Comparison of ENCODE assay signal across 15 cellular contexts in the genomic region with DNA sequence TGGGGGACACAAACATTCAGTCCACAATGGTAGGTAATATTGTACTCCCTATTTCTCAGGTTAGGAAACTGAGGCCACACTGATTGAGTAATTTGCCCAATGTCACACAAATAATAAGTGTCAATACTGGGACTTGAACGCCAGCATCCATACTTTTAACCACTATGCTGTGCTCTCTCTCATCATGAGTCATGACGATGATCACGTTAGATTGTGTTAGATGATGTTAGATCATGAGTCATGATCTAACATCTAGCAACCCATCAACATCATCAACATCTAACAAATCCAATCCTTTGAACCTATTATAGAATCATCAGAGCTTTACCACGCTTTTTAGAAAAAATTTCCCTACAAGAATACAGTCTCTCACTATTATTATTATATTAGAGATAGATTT. TPM values are rescaled to one million over a fixed set of nuclear protein-coding genes. Genes with fewer than 3 reads are reported as not detected.
DNase-seq lines count a peak whose midpoint lies in the region; ATAC-seq, FAIRE-seq and TF ChIP-seq lines count a peak whose summit lies in the region.
"Had no signal": no experiment of that assay in that cellular context is flagged by ENCODE, and none has a peak within 500 bp of the region (broad histone marks: within the 10 kb centered on the region; RNA-seq: fewer than 3 reads in every experiment).

No MANE protein-coding gene starts in this region.

- no peak for FAIRE-seq in kidney (lab: Jason Lieb, UNC)
- FAIRE-seq: astrocyte had no signal

- TF ChIP-seq CTCF in AG04450 (IDR thresholded peaks at IDR 0.05; ENCODE audit: low read depth, low read length) (0 out of 2 replicates have a peak, but pooled peaks have one; percentile 13), kidney (IDR thresholded peaks at IDR 0.05; ENCODE audit: borderline replicate concordance, extremely low read depth, insufficient read depth) (no peak)

- no peaks in the 10 kb centered on the region for H3K9me3 Mint-ChIP-seq in T-helper 1 cell treated with Interleukin-12 subunit alpha and Interleukin-12 subunit beta and Interleukin-4 antibody, amounts not matched to agents 30 μg/mL and 1 μg/mL, for 36 hours
- H3K9me3 Mint-ChIP-seq: GM23338 had no signal

- H3K27me3 Mint-ChIP-seq in T-helper 1 cell treated with Interleukin-12 subunit alpha and Interleukin-12 subunit beta and Interleukin-4 antibody, amounts not matched to agents 30 μg/mL and 1 μg/mL, for 36 hours (ENCODE audit: low read depth), result peaks cover 12% of the 10 kb centered on the region

- peaks cover 32% of the 10 kb centered on the region for H3K4me1 Mint-ChIP-seq in T-helper 1 cell treated with Interleukin-12 subunit alpha and Interleukin-12 subunit beta and Interleukin-4 antibody, amounts not matched to agents 30 μg/mL and 1 μg/mL, for 36 hours (ENCODE audit: low read depth)
- H3K4me1 Mint-ChIP-seq: GM23338 had no signal

- H3K9ac ChIP-seq in kidney (ENCODE audit: low read length in 2 of 2), result no peak overlapping the region
- H3K9ac ChIP-seq: parathyroid adenoma had no signal

- ATAC-seq in esophagus mucosa, result peak; percentile 52
- ATAC-seq in GM18520 (IDR thresholded peaks at IDR 0.05; ENCODE audit: unreplicated experiment), result no peak
- ATAC-seq: GM23338 had no signal

- DNase-seq in AG04450 (ENCODE audit: low read depth, low spot score) (no peak), Daoy (ENCODE audit: low read depth) (peak; percentile 35), kidney (no peak), dermis blood vessel endothelial cell (no peak), NCI-H1048 (lab: John Stamatoyannopoulos, UW) (no peak)
- DNase-seq: COR-L47, mesendoderm, NCI-H1694, SW 1271 had no signal

- peaks cover 0 to 2% of the 10 kb centered on the region in 2 donors for H3K4me1 ChIP-seq in kidney (ENCODE audit: control insufficient read depth in 1 of 2, insufficient read depth in 1 of 2, low read depth in 1 of 2, low read length in 2 of 2)
- H3K4me1 ChIP-seq: parathyroid adenoma had no signal

- no peak overlapping the region for H3K27ac ChIP-seq in AG04450 (ENCODE audit: low read depth, low read length)
- H3K27ac ChIP-seq in kidney (ENCODE audit: low read depth in 2 of 2, low read length in 2 of 2), result no peak overlapping the region
- H3K27ac ChIP-seq: parathyroid adenoma had no signal

- H3K36me3 ChIP-seq in kidney (ENCODE audit: control insufficient read depth in 1 of 2, insufficient read depth in 2 of 2, low read length in 2 of 2), result no peaks in the 10 kb centered on the region

- H3K27me3 ChIP-seq in AG04450 (ENCODE audit: control insufficient read depth, insufficient read depth, low read length), result peaks cover 5% of the 10 kb centered on the region

- CTCF ChIA-PET in AG04450 (lab: Charles Lee), result interaction anchor here (1.2 to 2.0 kb wide), 3 partner anchors 10 to 13 kb away, joined by 3 to 7 read pairs (median 6); no protein-coding TSS in a partner anchor

- intact Hi-C loops in kidney (cut with DNase I), result no loop called here

- H3K36me3 Mint-ChIP-seq in T-helper 1 cell treated with Interleukin-12 subunit alpha and Interleukin-12 subunit beta and Interleukin-4 antibody, amounts not matched to agents 30 μg/mL and 1 μg/mL, for 36 hours (ENCODE audit: low read depth), result peaks cover 1% of the 10 kb centered on the region

- H3K9me3 ChIP-seq in AG04450 (ENCODE audit: control insufficient read depth, insufficient read depth, low read length), result peaks cover 4% of the 10 kb centered on the region; the same call in 1 of the 2 replicates
- no peaks in the 10 kb centered on the region for H3K9me3 ChIP-seq in kidney (ENCODE audit: control insufficient read depth in 1 of 2, low read length in 2 of 2)

- peak overlapping the region; percentile 17 for H3K27ac Mint-ChIP-seq in T-helper 1 cell treated with Interleukin-12 subunit alpha and Interleukin-12 subunit beta and Interleukin-4 antibody, amounts not matched to agents 30 μg/mL and 1 μg/mL, for 36 hours
- H3K27ac Mint-ChIP-seq: GM23338 had no signal

- POLR2A ChIA-PET in AG04450 (lab: Yijun Ruan, JAX), result no interaction called here

- H3K4me3 Mint-ChIP-seq in T-helper 1 cell treated with Interleukin-12 subunit alpha and Interleukin-12 subunit beta and Interleukin-4 antibody, amounts not matched to agents 30 μg/mL and 1 μg/mL, for 36 hours, result no peak overlapping the region
- H3K4me3 Mint-ChIP-seq: GM23338 had no signal

- H3K4me3 ChIP-seq in AG04450 (ENCODE audit: low read depth, low read length) (no peak overlapping the region), kidney (ENCODE audit: low read length in 2 of 2) (no peak overlapping the region)
- H3K4me3 ChIP-seq: GM23338 had no signal

RNA-seq across cellular contexts. Expression of a gene that starts 28.1 kb away (rescaled TPM):
- polyA plus RNA-seq in AG04450 (2011; rRNA removed), result 42.7 and 43.3 TPM in 2 replicates
- 70.2 and 84.6 TPM in 2 replicates for polyA minus RNA-seq in AG04450 (2011; rRNA and poly(A)+ RNA removed)
- total RNA-seq in Daoy (2014; rRNA removed; shearing (Covaris generic)), result 17.1 and 20.9 TPM in 2 replicates
- 15.7 TPM for total RNA-seq in esophagus mucosa
- 28.9 TPM for total RNA-seq in kidney
- 10.0 TPM for polyA plus RNA-seq in kidney (ENCODE audit: insufficient read depth, low read depth, low replicate concordance)
- 21.8 and 30.4 TPM in 2 replicates for total RNA-seq in dermis blood vessel endothelial cell
